8 cellular contexts compared by ENCODE assay signal in the genomic region with DNA sequence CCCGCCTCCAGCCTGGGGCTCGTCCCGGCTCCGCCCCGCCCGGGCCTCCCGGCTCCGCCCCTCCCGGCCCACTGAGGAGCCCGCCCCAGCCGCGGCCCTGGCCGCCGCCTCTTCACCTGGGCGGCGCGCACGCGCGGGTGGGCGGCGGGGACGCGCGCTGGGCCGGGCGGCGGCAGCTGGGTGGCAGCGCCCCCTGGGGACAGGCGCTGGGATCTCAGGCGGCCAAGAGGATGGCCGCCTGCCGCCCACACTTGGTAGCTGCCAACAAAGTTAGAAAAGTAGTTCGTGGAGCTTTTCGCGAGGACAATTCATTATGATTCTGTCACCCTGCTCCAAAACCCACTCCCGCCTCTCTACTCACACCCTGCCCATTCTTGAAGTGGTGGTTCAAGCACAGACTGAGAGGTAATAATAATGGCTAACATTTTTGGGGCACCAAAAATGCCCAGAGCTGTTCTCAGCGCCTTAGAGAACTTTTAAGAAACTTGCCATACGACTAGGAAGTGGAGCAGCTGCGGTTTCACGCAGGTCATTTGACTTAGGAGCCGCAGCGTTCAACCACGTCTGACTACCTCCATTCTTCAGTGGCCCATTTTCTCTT. TPM values are rescaled to one million over a fixed set of nuclear protein-coding genes. Genes with fewer than 3 reads are reported as not detected.
A peak's percentile ranks its signal among the peaks of the same experiment; 100 is the strongest.
DNase-seq lines count a peak whose midpoint lies in the region; ATAC-seq, FAIRE-seq and TF ChIP-seq lines count a peak whose summit lies in the region.

No MANE protein-coding gene starts in this region.

- no peaks in the 10 kb centered on the region for H3K9me3 Mint-ChIP-seq in activated naive CD8-positive, alpha-beta T cell (ENCODE audit: low read depth)

- WGBS in pancreas, 2 donors = 1% methylated on average over 27 to 44 of the region's 44 CpGs
- WGBS in thyroid gland, 2 donors = 0 to 1% methylated on average over 18 to 24 of the region's 44 CpGs

- ATAC-seq in pancreas = peak; percentile 92 to 96 (median 96)

- FAIRE-seq in pancreas (lab: Jason Lieb, UNC) = no peak

- peaks cover 13% of the 10 kb centered on the region for H3K4me1 Mint-ChIP-seq in activated naive CD8-positive, alpha-beta T cell (ENCODE audit: low read depth)

- no peaks in the 10 kb centered on the region for H3K9me3 ChIP-seq in cardiac muscle cell (ENCODE audit: low read depth)
- H3K9me3 ChIP-seq in pancreas = no peaks in the 10 kb centered on the region
- no peaks in the 10 kb centered on the region for H3K9me3 ChIP-seq in thyroid gland

- DNase-seq in GM04504 (ENCODE audit: low read depth) (peak; percentile 82), HFF-Myc (ENCODE audit: extremely low read depth, low read depth) (no peak), NAMALWA (ENCODE audit: low spot score) (peak; percentile 82), SKM-1 treated with dmso at 0.1 percent for 144 hours (lab: John Stamatoyannopoulos, UW; ENCODE audit: unreplicated experiment) (peak; percentile 57), cardiac muscle cell (ENCODE audit: low read depth in 1 of 2, low spot score in 1 of 2) (peak; percentile 92 to 97), pancreas (peak; percentile 90 to 99 (median 96)), thyroid gland (peak; percentile 93 to 94)

- H3K4me3 Mint-ChIP-seq in activated naive CD8-positive, alpha-beta T cell = peak overlapping the region; percentile 82

- H3K27ac ChIP-seq in cardiac muscle cell (peak overlapping the region; percentile 79), pancreas (peak overlapping the region; percentile 89 to 98 (median 96)), thyroid gland (peak overlapping the region; percentile 95 to 99 (median 97))

- H3K36me3 ChIP-seq in cardiac muscle cell (no peaks in the 10 kb centered on the region), pancreas (no peaks in the 10 kb centered on the region), thyroid gland (no peaks in the 10 kb centered on the region)

- H3K36me3 Mint-ChIP-seq in activated naive CD8-positive, alpha-beta T cell = peaks cover 2% of the 10 kb centered on the region

- no peak for TF ChIP-seq POLR2A in thyroid gland (IDR thresholded peaks at IDR 0.05)

- H3K4me3 ChIP-seq in HFF-Myc (replicated peaks; ENCODE audit: low read depth, low read length) (peak overlapping the region; percentile 66), cardiac muscle cell (peak overlapping the region; percentile 91), pancreas (peak overlapping the region in 3 of 4 donors; percentile 87 to 94 (median 90)), thyroid gland (replicated peaks in 1 of 3) (peak overlapping the region in 1 of 3 donors; percentile 85)

- intact Hi-C loops in pancreas (cut with DNase I) = no loop called here
- intact Hi-C loops in thyroid gland (cut with DNase I) = loop anchor here (2.0 to 10.0 kb wide), 3 partner anchors 55 to 92 kb away; no protein-coding TSS in a partner anchor

- TF ChIP-seq CTCF in HFF-Myc (IDR thresholded peaks at IDR 0.05; ENCODE audit: low read depth, low read length, missing control alignments) (peak; percentile 76), cardiac muscle cell (IDR thresholded peaks at IDR 0.05; ENCODE audit: low read depth, low read length) (peak; percentile 73), pancreas (IDR thresholded peaks at IDR 0.05) (peak; percentile 76 to 85 (median 78)), thyroid gland (IDR thresholded peaks at IDR 0.05) (peak; percentile 71 to 100 (median 88))

- H3K4me1 ChIP-seq in cardiac muscle cell (ENCODE audit: low read depth) (peaks cover 6% of the 10 kb centered on the region), pancreas (peaks cover 0 to 8% (median 6%) of the 10 kb centered on the region in 3 donors), thyroid gland (peaks cover 4 to 26% of the 10 kb centered on the region in 2 donors)

- H3K27me3 Mint-ChIP-seq in activated naive CD8-positive, alpha-beta T cell = no peaks in the 10 kb centered on the region

- no peaks in the 10 kb centered on the region for H3K27me3 ChIP-seq in cardiac muscle cell
- no peaks in the 10 kb centered on the region for H3K27me3 ChIP-seq in pancreas
- no peaks in the 10 kb centered on the region for H3K27me3 ChIP-seq in thyroid gland

- H3K27ac Mint-ChIP-seq in activated naive CD8-positive, alpha-beta T cell = peak overlapping the region; percentile 50

RNA-seq across cellular contexts. Expression of gene MYO1D, which starts 0.3 kb away (rescaled TPM):
- 43.7 and 56.4 TPM in 2 replicates for total RNA-seq in cardiac muscle cell
- polyA plus RNA-seq in cardiac muscle cell = 30.3 and 34.3 TPM in 2 replicates
- total RNA-seq in pancreas = 10 to 100 TPM; 22.3 to 43.0 (median 33.3) TPM
- 10 to 100 TPM; 16.7 to 22.0 TPM for polyA plus RNA-seq in pancreas
- total RNA-seq in thyroid gland = 100 to 1,000 TPM in 2 of 4 donors, 10 to 100 TPM in 2; 91.9 to 143 (median 97.8) TPM

RNA-seq across cellular contexts. Expression of gene TMEM98, which starts 50.7 kb away (rescaled TPM):
- total RNA-seq in cardiac muscle cell (166 and 230 TPM in 2 replicates), pancreas (10 to 100 TPM; 32.2 to 62.1 (median 36.5) TPM), thyroid gland (100 to 1,000 TPM in 1 of 4 donors, 10 to 100 TPM in 3; 57.0 to 121 (median 74.8) TPM)
- polyA plus RNA-seq in cardiac muscle cell (216 and 217 TPM in 2 replicates), pancreas (10 to 100 TPM; 16.6 to 38.8 TPM)
